9 cellular contexts compared by ENCODE assay signal in the genomic region with DNA sequence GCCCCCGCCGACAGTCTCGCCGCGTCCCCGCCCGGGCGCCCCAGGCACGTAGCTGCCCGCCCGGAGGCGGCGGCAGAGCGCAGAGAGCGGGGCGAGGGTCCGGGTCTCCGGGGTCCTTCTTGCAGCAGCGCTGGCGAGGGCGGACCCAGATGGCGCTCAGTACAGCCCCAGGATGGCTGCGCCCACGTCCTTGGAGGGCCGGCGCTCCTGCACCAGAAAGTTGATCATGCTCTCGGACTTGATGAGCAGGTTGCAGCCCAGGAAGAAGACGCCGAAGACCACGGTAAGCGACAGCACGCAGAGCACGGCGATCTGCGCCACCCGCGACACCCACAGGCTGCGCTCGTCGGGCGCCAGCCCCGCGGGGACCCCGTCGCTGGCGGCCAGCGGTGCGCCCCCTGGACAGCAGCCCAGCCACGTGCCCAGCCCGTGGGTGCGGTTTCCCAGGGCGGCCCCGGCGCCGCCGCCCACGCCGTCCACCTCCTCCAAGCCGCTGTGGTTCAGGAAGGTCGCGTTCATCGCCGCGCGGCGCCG. TPM values are rescaled to one million over a fixed set of nuclear protein-coding genes. Genes with fewer than 3 reads are reported as not detected.
DNase-seq lines count a peak whose midpoint lies in the region; ATAC-seq and TF ChIP-seq lines count a peak whose summit lies in the region.
"Had no signal": no experiment of that assay in that cellular context is flagged by ENCODE, and none has a peak within 500 bp of the region (broad histone marks: within the 10 kb centered on the region; RNA-seq: fewer than 3 reads in every experiment).

No MANE protein-coding gene starts in this region.

- 4% methylated on average over 24 of the region's 67 CpGs for WGBS in SK-N-SH (ENCODE audit: low lambda C conversion rate)
- WGBS in esophagus, 2 donors, result 1% methylated on average over 65 to 67 of the region's 67 CpGs
- no CpG with 5 or more reads among the region's 67 CpGs for WGBS in neuronal stem cell (ENCODE audit: extremely low coverage in 2 of 2, insufficient read length in 2 of 2, insufficient replicate concordance in 1 of 2), 2 donors

- H3K79me2 ChIP-seq in SK-N-SH (ENCODE audit: insufficient read depth), result no peaks in the 10 kb centered on the region

- H3K27ac ChIP-seq in SK-N-SH (ENCODE audit: low read depth in 2 of 2, low read length in 1 of 2) (no peak overlapping the region), esophagus (ENCODE audit: low read depth in 2 of 2, low read length in 1 of 2) (no peak overlapping the region), neuronal stem cell (replicated peaks; ENCODE audit: low read length) (no peak overlapping the region)

- peaks cover 4% of the 10 kb centered on the region for H3F3A ChIP-seq in SK-N-SH (replicated peaks; ENCODE audit: insufficient read depth)

- H2AFZ ChIP-seq in SK-N-SH (ENCODE audit: low read depth), result peak overlapping the region; percentile 71
- peak overlapping the region; percentile 94 for H2AFZ ChIP-seq in neuronal stem cell (ENCODE audit: low read length)

- no peak for TF ChIP-seq EP300 in SK-N-SH (IDR thresholded peaks at IDR 0.05; ENCODE audit: borderline replicate concordance in 1 of 2, low read depth in 1 of 2, low read length in 1 of 2)

- H3K4me3 ChIP-seq in SK-N-SH (ENCODE audit: low read depth in 2 of 2, low read length in 1 of 2), result peak overlapping the region; percentile 49 to 67
- H3K4me3 ChIP-seq in esophagus (ENCODE audit: low read depth in 1 of 2, low read length in 2 of 2), result peak overlapping the region; percentile 46 to 51
- peak overlapping the region; percentile 80 to 96 for H3K4me3 ChIP-seq in neuronal stem cell (ENCODE audit: low read length in 2 of 2)

- CTCF ChIA-PET in SK-N-SH (lab: Yijun Ruan, JAX), result interaction anchor here (0.6 to 3.8 kb wide), 2 partner anchors 36 to 934 kb away, joined by 3 to 35 read pairs; no protein-coding TSS in a partner anchor

- H3K4me2 ChIP-seq in SK-N-SH, result peak overlapping the region; percentile 86
- H3K4me2 ChIP-seq in neuronal stem cell (ENCODE audit: insufficient read depth, low read length, poor library complexity, severe bottlenecking), result peak overlapping the region; percentile 87

- H3K9me3 ChIP-seq in SK-N-SH, result no peaks in the 10 kb centered on the region
- H3K9me3 ChIP-seq in esophagus (ENCODE audit: control insufficient read depth in 2 of 2, insufficient read depth in 1 of 2, low read depth in 1 of 2, low read length in 1 of 2), result no peaks in the 10 kb centered on the region
- no peaks in the 10 kb centered on the region for H3K9me3 ChIP-seq in neuronal stem cell (replicated peaks in 1 of 2; ENCODE audit: control insufficient read depth in 2 of 2, insufficient read depth in 1 of 2, low read depth in 1 of 2, low read length in 2 of 2)

- H3K9ac ChIP-seq in SK-N-SH (peak overlapping the region; percentile 11; the same call in 1 of the 2 replicates), neuronal stem cell (ENCODE audit: low read depth, low read length, poor library complexity) (peak overlapping the region; percentile 83)

- POLR2A ChIA-PET in SK-N-SH (lab: Yijun Ruan, JAX), result no interaction called here

- TF ChIP-seq CTCF in SK-N-SH (IDR thresholded peaks at IDR 0.05), result no peak

- peaks cover 0 to 18% of the 10 kb centered on the region in 2 experiments; a peak in 1 of 4 replicates for H3K4me1 ChIP-seq in SK-N-SH (ENCODE audit: control insufficient read depth in 1 of 2, insufficient read depth in 2 of 2, low read depth in 1 of 2, low read length in 1 of 2)
- peaks cover 8 to 10% of the 10 kb centered on the region in 2 donors for H3K4me1 ChIP-seq in esophagus (ENCODE audit: control insufficient read depth in 2 of 2, insufficient read depth in 2 of 2, low read length in 1 of 2)
- peaks cover 13 to 22% of the 10 kb centered on the region in 2 donors for H3K4me1 ChIP-seq in neuronal stem cell (ENCODE audit: control insufficient read depth in 2 of 2, insufficient read depth in 1 of 2, low read depth in 1 of 2, low read length in 2 of 2)

- TF ChIP-seq RAD21 in SK-N-SH (IDR thresholded peaks at IDR 0.05; ENCODE audit: low read length), result no peak

- no peaks in the 10 kb centered on the region for H3K9me2 ChIP-seq in SK-N-SH

- no peak overlapping the region for H2AK5ac ChIP-seq in neuronal stem cell (ENCODE audit: low read depth, low read length)

- peak overlapping the region; percentile 3 for H3K14ac ChIP-seq in neuronal stem cell (ENCODE audit: low read length)

- peak; percentile 20 for DNase-seq in GM03348 (ENCODE audit: low spot score)
- DNase-seq in SK-N-SH, result peak; percentile 64
- DNase-seq in neuronal stem cell (ENCODE audit: low spot score), result peak; percentile 21
- DNase-seq in HT-29 (ENCODE audit: low spot score), result no peak
- DNase-seq in NCI-H446 (lab: John Stamatoyannopoulos, UW), result no peak
- no peak for DNase-seq in cortex of kidney (lab: John Stamatoyannopoulos, UW)

- H4K20me1 ChIP-seq in SK-N-SH (ENCODE audit: insufficient read depth), result no peaks in the 10 kb centered on the region

- H3K27me3 ChIP-seq in SK-N-SH (ENCODE audit: insufficient read depth) (peaks cover 15% of the 10 kb centered on the region), esophagus (ENCODE audit: control insufficient read depth in 1 of 2, insufficient read depth in 2 of 2, low read length in 2 of 2) (peaks cover 0 to 13% of the 10 kb centered on the region in 2 donors), neuronal stem cell (ENCODE audit: control insufficient read depth in 3 of 3, insufficient read depth in 3 of 3, low read depth in 1 of 3, low read length in 3 of 3) (peaks cover 0 to 27% (median 13%) of the 10 kb centered on the region in 3 experiments)

- H4K91ac ChIP-seq in neuronal stem cell (ENCODE audit: low read depth, low read length, poor library complexity), result no peak overlapping the region

- H2BK12ac ChIP-seq in neuronal stem cell (ENCODE audit: low read length), result no peak overlapping the region

- H3K4ac ChIP-seq in neuronal stem cell (ENCODE audit: low read length), result peak overlapping the region; percentile 76

- H3K23ac ChIP-seq in neuronal stem cell (ENCODE audit: low read depth, low read length, poor library complexity), result peak overlapping the region; percentile 70

- H3K18ac ChIP-seq in neuronal stem cell (ENCODE audit: low read length), result peak overlapping the region; percentile 80

- peak overlapping the region; percentile 38 for H2BK15ac ChIP-seq in neuronal stem cell (ENCODE audit: low read length)

- H3K36me3 ChIP-seq in SK-N-SH (replicated peaks in 1 of 2; ENCODE audit: control insufficient read depth in 1 of 2, insufficient read depth in 2 of 2, low read length in 1 of 2) (no peaks in the 10 kb centered on the region), esophagus (ENCODE audit: control insufficient read depth in 2 of 2, insufficient read depth in 2 of 2, low read length in 1 of 2) (no peaks in the 10 kb centered on the region), neuronal stem cell (replicated peaks in 1 of 2; ENCODE audit: control insufficient read depth in 2 of 2, insufficient read depth in 2 of 2, low read length in 2 of 2) (peaks cover 0 to 5% of the 10 kb centered on the region in 2 donors)

- no peak overlapping the region for H4K8ac ChIP-seq in neuronal stem cell (ENCODE audit: low read depth, low read length)

- H2BK120ac ChIP-seq in neuronal stem cell (ENCODE audit: low read depth, low read length), result no peak overlapping the region

- ATAC-seq in GM19467 (IDR thresholded peaks at IDR 0.05; ENCODE audit: unreplicated experiment), result no peak

- H3K79me1 ChIP-seq in neuronal stem cell (ENCODE audit: low read depth, low read length), result no peaks in the 10 kb centered on the region

- H2BK5ac ChIP-seq in neuronal stem cell (ENCODE audit: low read length), result no peak overlapping the region

TF ChIP-seq in SK-N-SH, 30 proteins besides CTCF, POLR2A, EP300 and RAD21:
- no peak for TF ChIP-seq NRF1 (IDR thresholded peaks at IDR 0.05; ENCODE audit: low read depth, low read length)
- 0 out of 2 replicates have a peak, but pooled peaks have one; percentile 20 for TF ChIP-seq EZH2phosphoT487 (IDR thresholded peaks at IDR 0.05; ENCODE audit: borderline replicate concordance, low read depth)
TF ChIP-seq in SK-N-SH: peak in this region for 1.

RNA-seq across cellular contexts. Expression of a gene that starts 0.5 kb away (rescaled TPM):
- polyA plus RNA-seq in SK-N-SH (2012; rRNA removed) (not detected in 2 replicates), esophagus (under 1 TPM in 1 of 2 donors, not detected in 1; 0.44 TPM)
- not detected in 2 replicates for polyA plus RNA-seq in SK-N-SH (2012; cell fraction: cytosol; rRNA removed)
- polyA plus RNA-seq in SK-N-SH (2012; cell fraction: nucleus; rRNA removed), result 0.06 TPM in 1 of 2 replicates, not detected in the other
- polyA plus RNA-seq in neuronal stem cell (2013, experiment 1 of 2), result 1.5 TPM
- polyA plus RNA-seq in neuronal stem cell (2013, experiment 2 of 2), result 1.5 TPM
- not detected in 2 replicates for total RNA-seq in HT-29 (2014; rRNA removed; shearing (Covaris generic))
- total RNA-seq: renal cortical epithelial cell had no signal

RNA-seq across cellular contexts. Expression of a gene that starts 55.6 kb away (rescaled TPM):
- polyA plus RNA-seq in SK-N-SH (2012; rRNA removed) (74.2 and 105 TPM in 2 replicates), esophagus (10 to 100 TPM; 12.3 to 17.8 TPM)
- 76.2 and 84.0 TPM in 2 replicates for polyA plus RNA-seq in SK-N-SH (2012; cell fraction: cytosol; rRNA removed)
- 112 and 147 TPM in 2 replicates for polyA plus RNA-seq in SK-N-SH (2012; cell fraction: nucleus; rRNA removed)
- polyA plus RNA-seq in neuronal stem cell (2013, experiment 1 of 2), result 19.9 TPM
- 21.0 TPM for polyA plus RNA-seq in neuronal stem cell (2013, experiment 2 of 2)
- 14.2 and 16.5 TPM in 2 replicates for total RNA-seq in HT-29 (2014; rRNA removed; shearing (Covaris generic))

Comparison
In these comparisons a context has a peak if more than half of its experiments do, and no peak if none do; other contexts are left out.
1. DNase-seq: peak in GM03348 (single experiment), SK-N-SH (single experiment) and neuronal stem cell (single experiment); none in HT-29 (single experiment), NCI-H446 (0 of 2) and cortex of kidney (single experiment).
2. Peak in every context shown above with its lines, with median percentiles within 50 percentile points of each other: H3K4me3 ChIP-seq.